ENCODE assay signal across 8 cellular contexts in genomic region chr20:3160418-3160817, GRCh38. TPM values are rescaled to one million over a fixed set of nuclear protein-coding genes. Genes with fewer than 3 reads are reported as not detected.
DNase-seq lines count a peak whose midpoint lies in the region; ATAC-seq and TF ChIP-seq lines count a peak whose summit lies in the region.

No MANE protein-coding gene starts in this region.

- intact Hi-C loops in esophagus squamous epithelium (cut with DNase I): no loop called here
- intact Hi-C loops in stomach (cut with DNase I; ENCODE audit: low total_unique reads): no loop called here

- 83 to 92% methylated on average over 6 of the region's 6 CpGs for WGBS in esophagus squamous epithelium, 2 donors
- whole genome bisulfite sequencing in stomach, 5 donors: 93 to 97% (median 95%) methylated on average over 6 of the region's 6 CpGs

- H3K4me1 ChIP-seq in SJCRH30 (no peaks in the 10 kb centered on the region; the same call in 1 of the 2 replicates), esophagus squamous epithelium (peaks cover 20 to 48% (median 30%) of the 10 kb centered on the region in 3 donors), stomach (peaks cover 28 to 56% (median 42%) of the 10 kb centered on the region in 4 donors)

- H3K36me3 ChIP-seq in SJCRH30: peaks cover 2% of the 10 kb centered on the region; the same call in 1 of the 2 replicates
- peaks cover 0 to under 1% (median 0%) of the 10 kb centered on the region in 3 donors for H3K36me3 ChIP-seq in esophagus squamous epithelium
- H3K36me3 ChIP-seq in stomach: peaks cover 0 to 5% (median 2%) of the 10 kb centered on the region in 4 donors

- peak; percentile 29 for DNase-seq in activated naive CD4-positive, alpha-beta T cell treated with Interleukin-2 at 50 U/mL for 16 hours
- no peak for DNase-seq in activated naive CD4-positive, alpha-beta T cell treated with anti-CD3 and anti-CD28 coated beads, Interleukin-2, amount 50 U/mL, for 16 hours
- DNase-seq in SJCRH30 (no peak), esophagus squamous epithelium (lab: John Stamatoyannopoulos, UW) (no peak), stomach (no peak), UCSD-AML1 (lab: John Stamatoyannopoulos, UW; ENCODE audit: unreplicated experiment) (no peak), amygdala (lab: John Stamatoyannopoulos, UW) (no peak)

- H3K9me3 ChIP-seq in SJCRH30 (replicated peaks): no peaks in the 10 kb centered on the region
- no peaks in the 10 kb centered on the region for H3K9me3 ChIP-seq in esophagus squamous epithelium
- no peaks in the 10 kb centered on the region for H3K9me3 ChIP-seq in stomach

- TF ChIP-seq EP300 in stomach (IDR thresholded peaks at IDR 0.05): no peak

- H3K27me3 ChIP-seq in SJCRH30: no peaks in the 10 kb centered on the region
- H3K27me3 ChIP-seq in esophagus squamous epithelium: no peaks in the 10 kb centered on the region
- H3K27me3 ChIP-seq in stomach: no peaks in the 10 kb centered on the region

- ATAC-seq in esophagus mucosa: no peak

- H3K4me3 ChIP-seq in SJCRH30 (peak overlapping the region; percentile 90), esophagus squamous epithelium (peak overlapping the region in 3 of 4 donors; percentile 96 to 100 (median 98)), stomach (peak overlapping the region; percentile 79 to 97 (median 88))

- TF ChIP-seq CTCF in esophagus squamous epithelium (IDR thresholded peaks at IDR 0.05) (no peak), stomach (IDR thresholded peaks at IDR 0.05) (no peak)

- TF ChIP-seq POLR2A in esophagus squamous epithelium (IDR thresholded peaks at IDR 0.05) (no peak), stomach (IDR thresholded peaks at IDR 0.05) (no peak)

- H3K27ac ChIP-seq in SJCRH30 (no peak overlapping the region), esophagus squamous epithelium (peak overlapping the region in 2 of 4 donors; percentile 92 to 95), stomach (peak overlapping the region in 3 of 5 donors; percentile 85 to 91 (median 90))

RNA-seq across cellular contexts. Expression of gene FASTKD5, which starts 0.8 kb away (rescaled TPM):
- total RNA-seq in SJCRH30 (2014; rRNA removed; shearing (Covaris generic)): 20.2 and 21.0 TPM in 2 replicates
- total RNA-seq in esophagus squamous epithelium (10 to 100 TPM; 13.4 to 19.8 (median 16.5) TPM), stomach (10 to 100 TPM in 4 of 5 donors, not detected in 1; 17.4 to 24.0 (median 19.6) TPM), esophagus mucosa (7.6 TPM)
- polyA plus RNA-seq in stomach: 1 to 10 TPM; 6.0 to 7.5 (median 7.3) TPM

RNA-seq across cellular contexts. Expression of gene UBOX5, which starts 0.8 kb away (rescaled TPM):
- total RNA-seq in SJCRH30 (2014; rRNA removed; shearing (Covaris generic)): 5.2 and 5.8 TPM in 2 replicates
- total RNA-seq in esophagus squamous epithelium: 1 to 10 TPM; 3.0 to 5.1 (median 3.5) TPM
- 1 to 10 TPM in 4 of 5 donors, not detected in 1; 3.6 to 6.2 (median 4.7) TPM for total RNA-seq in stomach
- 1 to 10 TPM; 2.7 to 3.4 (median 3.0) TPM for polyA plus RNA-seq in stomach
- total RNA-seq in esophagus mucosa: 3.7 TPM

RNA-seq across cellular contexts. Expression of gene LZTS3, which starts 12.9 kb away (rescaled TPM):
- total RNA-seq in SJCRH30 (2014; rRNA removed; shearing (Covaris generic)): 3.2 and 3.4 TPM in 2 replicates
- total RNA-seq in esophagus squamous epithelium (1 to 10 TPM; 1.1 to 6.3 (median 4.4) TPM), stomach (10 to 100 TPM in 4 of 5 donors, 1 to 10 TPM in 1; 5.3 to 36.6 (median 22.3) TPM), esophagus mucosa (1.3 TPM)
- 10 to 100 TPM in 2 of 3 donors, 1 to 10 TPM in 1; 8.6 to 16.6 (median 12.7) TPM for polyA plus RNA-seq in stomach

RNA-seq across cellular contexts. Expression of gene DDRGK1, which starts 44.1 kb away (rescaled TPM):
- 15.5 and 16.4 TPM in 2 replicates for total RNA-seq in SJCRH30 (2014; rRNA removed; shearing (Covaris generic))
- total RNA-seq in esophagus squamous epithelium (10 to 100 TPM; 59.2 to 71.7 (median 66.4) TPM), stomach (100 to 1,000 TPM in 1 of 5 donors, 10 to 100 TPM in 3, 1 to 10 TPM in 1; 2.3 to 108 (median 49.1) TPM), esophagus mucosa (47.8 TPM)
- 10 to 100 TPM; 45.5 to 80.8 (median 55.6) TPM for polyA plus RNA-seq in stomach

RNA-seq across cellular contexts. Expression of gene ITPA, which starts 48.9 kb away (rescaled TPM):
- 46.4 and 46.5 TPM in 2 replicates for total RNA-seq in SJCRH30 (2014; rRNA removed; shearing (Covaris generic))
- 10 to 100 TPM; 47.1 to 54.5 (median 48.7) TPM for total RNA-seq in esophagus squamous epithelium
- total RNA-seq in stomach: 10 to 100 TPM; 11.1 to 57.1 (median 36.9) TPM
- polyA plus RNA-seq in stomach: 100 to 1,000 TPM in 1 of 3 donors, 10 to 100 TPM in 2; 58.8 to 105 (median 78.9) TPM
- total RNA-seq in esophagus mucosa: 60.6 TPM
